Comparison of ENCODE assay signal across 1 cellular context in the genomic region with DNA sequence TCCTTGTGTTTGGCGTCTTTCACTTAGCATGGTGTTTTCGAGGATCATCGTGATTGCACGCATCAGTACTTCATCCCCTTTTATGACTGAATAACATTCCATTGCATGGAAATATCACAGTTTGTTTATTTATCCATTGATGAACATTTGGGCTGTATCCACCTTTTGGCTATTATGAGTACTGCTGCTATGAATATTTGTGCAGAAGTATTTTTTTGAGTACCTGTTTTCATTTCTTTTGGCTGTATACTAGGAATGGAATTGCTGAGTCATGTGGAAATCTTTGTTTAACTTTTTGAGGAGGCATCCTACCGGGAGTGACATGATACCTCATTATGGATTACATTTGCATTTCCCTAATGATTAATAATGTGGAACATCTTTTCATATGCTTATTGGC.
TF ChIP-seq lines count a peak whose summit lies in the region.

No MANE protein-coding gene starts in this region.

TF ChIP-seq in WTC11, 78 proteins besides CTCF, POLR2A, EP300 and RAD21 (continued from another document):
- TF ChIP-seq, protein P1, sequence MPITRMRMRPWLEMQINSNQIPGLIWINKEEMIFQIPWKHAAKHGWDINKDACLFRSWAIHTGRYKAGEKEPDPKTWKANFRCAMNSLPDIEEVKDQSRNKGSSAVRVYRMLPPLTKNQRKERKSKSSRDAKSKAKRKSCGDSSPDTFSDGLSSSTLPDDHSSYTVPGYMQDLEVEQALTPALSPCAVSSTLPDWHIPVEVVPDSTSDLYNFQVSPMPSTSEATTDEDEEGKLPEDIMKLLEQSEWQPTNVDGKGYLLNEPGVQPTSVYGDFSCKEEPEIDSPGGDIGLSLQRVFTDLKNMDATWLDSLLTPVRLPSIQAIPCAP (CRISPR knock-in tag; IDR thresholded peaks at IDR 0.05): no peak
- TF ChIP-seq NFE2L1 (CRISPR knock-in tag; IDR thresholded peaks at IDR 0.05): 0 out of 2 replicates have a peak, but pooled peaks have one; percentile 38
